12 cellular contexts compared by ENCODE assay signal in the genomic region with DNA sequence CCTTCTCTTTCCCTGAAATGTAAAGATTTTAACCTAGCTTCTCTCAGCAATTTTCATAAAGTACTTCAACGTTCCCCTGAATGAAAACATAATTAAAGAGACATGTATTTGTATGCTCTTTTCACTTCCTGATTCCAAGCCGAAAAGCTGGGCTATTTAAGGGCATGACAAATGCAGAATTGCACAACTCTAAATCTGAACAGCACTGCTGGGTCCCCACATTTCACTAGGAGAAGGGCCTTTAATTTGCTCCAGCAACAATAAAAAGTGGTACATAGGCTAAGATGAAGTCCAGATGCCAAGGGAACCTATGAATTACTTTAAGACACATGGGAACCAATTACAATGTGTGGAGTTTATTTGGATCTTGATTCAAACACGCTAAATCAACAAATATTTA. TPM values are rescaled to one million over a fixed set of nuclear protein-coding genes. Genes with fewer than 3 reads are reported as not detected.
DNase-seq lines count a peak whose midpoint lies in the region; ATAC-seq and TF ChIP-seq lines count a peak whose summit lies in the region.
"Had no signal": no experiment of that assay in that cellular context is flagged by ENCODE, and none has a peak within 500 bp of the region (broad histone marks: within the 10 kb centered on the region; RNA-seq: fewer than 3 reads in every experiment).

No MANE protein-coding gene starts in this region.

- WGBS in hepatocyte (ENCODE audit: low lambda C conversion rate, missing lambda C conversion rate), result 64% methylated on average over 3 of the region's 3 CpGs
- 76 to 77% methylated on average over 3 of the region's 3 CpGs for WGBS in thyroid gland, 2 donors

- CTCF ChIA-PET in WTC11 (lab: Charles Lee), result no interaction called here

- H3K9me3 Mint-ChIP-seq in HFFc6, result no peaks in the 10 kb centered on the region
- no peaks in the 10 kb centered on the region for H3K9me3 Mint-ChIP-seq in WTC11
- H3K9me3 Mint-ChIP-seq: CD8-positive, alpha-beta T cell had no signal

- H3K4me1 Mint-ChIP-seq in HFFc6 (ENCODE audit: low read depth) (peaks cover 56% of the 10 kb centered on the region), WTC11 (peaks cover 15% of the 10 kb centered on the region)

- H3K79me2 ChIP-seq in hepatocyte, result no peaks in the 10 kb centered on the region

- H3K4me3 Mint-ChIP-seq in HFFc6, result peak overlapping the region; percentile 72; the same call in 1 of the 2 replicates
- peak overlapping the region; percentile 73 for H3K4me3 Mint-ChIP-seq in WTC11

- H3K36me3 Mint-ChIP-seq in HFFc6 (ENCODE audit: low read depth), result peaks cover 4% of the 10 kb centered on the region; the same call in 1 of the 2 replicates
- no peaks in the 10 kb centered on the region for H3K36me3 Mint-ChIP-seq in WTC11
- H3K36me3 Mint-ChIP-seq: CD8-positive, alpha-beta T cell had no signal

- intact Hi-C loops in thyroid gland (cut with DNase I), result no loop called here

- no peaks in the 10 kb centered on the region for H3K9me2 ChIP-seq in hepatocyte (replicated peaks; ENCODE audit: insufficient read depth)

- POLR2A ChIA-PET in WTC11 (lab: Charles Lee), result no interaction called here

- no peak for TF ChIP-seq POLR2A in thyroid gland (IDR thresholded peaks at IDR 0.05)

- H3K4me3 ChIP-seq in AG10803 (ENCODE audit: low read length) (no peak overlapping the region), hepatocyte (no peak overlapping the region), thyroid gland (replicated peaks in 1 of 3) (no peak overlapping the region)
- H3K4me3 ChIP-seq: cardiac muscle cell had no signal

- H3K27me3 Mint-ChIP-seq in HFFc6 (ENCODE audit: insufficient read depth) (no peaks in the 10 kb centered on the region; the same call in 1 of the 2 replicates), WTC11 (ENCODE audit: low read depth) (peaks cover 29% of the 10 kb centered on the region)

- H3K27me3 ChIP-seq in hepatocyte (peaks cover 3% of the 10 kb centered on the region), thyroid gland (no peaks in the 10 kb centered on the region)

- H3K27ac ChIP-seq in hepatocyte (no peak overlapping the region), thyroid gland (no peak overlapping the region)
- H3K27ac ChIP-seq: cardiac muscle cell, neutrophil had no signal

- H3K4me1 ChIP-seq in hepatocyte (ENCODE audit: insufficient read depth) (no peaks in the 10 kb centered on the region), thyroid gland (no peaks in the 10 kb centered on the region)

- no peak overlapping the region for H3K4me2 ChIP-seq in hepatocyte

- no peaks in the 10 kb centered on the region for H4K20me1 ChIP-seq in hepatocyte (ENCODE audit: insufficient read depth, poor library complexity, severe bottlenecking)

- ATAC-seq in WTC11 (no peak), GM18909 (IDR thresholded peaks at IDR 0.05; ENCODE audit: poor library complexity, unreplicated experiment) (no peak), HG03175 (IDR thresholded peaks at IDR 0.05; ENCODE audit: unreplicated experiment) (no peak)
- ATAC-seq: CD8-positive, alpha-beta T cell had no signal

- H2AFZ ChIP-seq in hepatocyte, result no peak overlapping the region

- TF ChIP-seq CTCF in AG10803 (conservative IDR thresholded peaks at IDR 0.05; ENCODE audit: low read length) (no peak), HFFc6 (IDR thresholded peaks at IDR 0.05) (no peak), WTC11 (IDR thresholded peaks at IDR 0.05) (no peak), hepatocyte (IDR thresholded peaks at IDR 0.05; ENCODE audit: poor library complexity) (no peak), thyroid gland (IDR thresholded peaks at IDR 0.05) (no peak)

- no peaks in the 10 kb centered on the region for H3K36me3 ChIP-seq in hepatocyte (replicated peaks; ENCODE audit: insufficient read depth, low read depth)
- no peaks in the 10 kb centered on the region for H3K36me3 ChIP-seq in thyroid gland
- H3K36me3 ChIP-seq: cardiac muscle cell, neutrophil had no signal

- DNase-seq in AG10803 (ENCODE audit: low read depth) (peak; percentile 88), HFFc6 (peak; percentile 48), WTC11 (ENCODE audit: low spot score) (no peak), hepatocyte (ENCODE audit: low spot score) (peak; percentile 8), thyroid gland (no peak), DMS79 (lab: John Stamatoyannopoulos, UW) (no peak)
- DNase-seq: activated CD8-positive, alpha-beta memory T cell treated with anti-CD3 and anti-CD28 coated beads, Interleukin-2, amount 50 U/mL, for 48 hours; CD8-positive, alpha-beta T cell had no signal

- H3K9me3 ChIP-seq in hepatocyte (ENCODE audit: low read depth) (no peaks in the 10 kb centered on the region), thyroid gland (no peaks in the 10 kb centered on the region)
- H3K9me3 ChIP-seq: neutrophil had no signal

- peak overlapping the region; percentile 67 for H3K27ac Mint-ChIP-seq in HFFc6
- no peak overlapping the region for H3K27ac Mint-ChIP-seq in WTC11
- H3K27ac Mint-ChIP-seq: CD8-positive, alpha-beta T cell had no signal

TF ChIP-seq in WTC11, 78 proteins besides CTCF, POLR2A, EP300 and RAD21:
- TF ChIP-seq ETV6 (CRISPR knock-in tag; IDR thresholded peaks at IDR 0.05) (no peak), ZNF317 (CRISPR knock-in tag; IDR thresholded peaks at IDR 0.05; ENCODE audit: borderline replicate concordance, low read depth) (no peak), ESRRA (CRISPR knock-in tag; IDR thresholded peaks at IDR 0.05; ENCODE audit: borderline replicate concordance) (no peak), FOXJ3 (CRISPR knock-in tag; IDR thresholded peaks at IDR 0.05; ENCODE audit: borderline replicate concordance) (no peak), TP53 (CRISPR knock-in tag; IDR thresholded peaks at IDR 0.05) (no peak), NR2C2 (CRISPR knock-in tag; IDR thresholded peaks at IDR 0.05) (no peak)
- TF ChIP-seq, protein P1, sequence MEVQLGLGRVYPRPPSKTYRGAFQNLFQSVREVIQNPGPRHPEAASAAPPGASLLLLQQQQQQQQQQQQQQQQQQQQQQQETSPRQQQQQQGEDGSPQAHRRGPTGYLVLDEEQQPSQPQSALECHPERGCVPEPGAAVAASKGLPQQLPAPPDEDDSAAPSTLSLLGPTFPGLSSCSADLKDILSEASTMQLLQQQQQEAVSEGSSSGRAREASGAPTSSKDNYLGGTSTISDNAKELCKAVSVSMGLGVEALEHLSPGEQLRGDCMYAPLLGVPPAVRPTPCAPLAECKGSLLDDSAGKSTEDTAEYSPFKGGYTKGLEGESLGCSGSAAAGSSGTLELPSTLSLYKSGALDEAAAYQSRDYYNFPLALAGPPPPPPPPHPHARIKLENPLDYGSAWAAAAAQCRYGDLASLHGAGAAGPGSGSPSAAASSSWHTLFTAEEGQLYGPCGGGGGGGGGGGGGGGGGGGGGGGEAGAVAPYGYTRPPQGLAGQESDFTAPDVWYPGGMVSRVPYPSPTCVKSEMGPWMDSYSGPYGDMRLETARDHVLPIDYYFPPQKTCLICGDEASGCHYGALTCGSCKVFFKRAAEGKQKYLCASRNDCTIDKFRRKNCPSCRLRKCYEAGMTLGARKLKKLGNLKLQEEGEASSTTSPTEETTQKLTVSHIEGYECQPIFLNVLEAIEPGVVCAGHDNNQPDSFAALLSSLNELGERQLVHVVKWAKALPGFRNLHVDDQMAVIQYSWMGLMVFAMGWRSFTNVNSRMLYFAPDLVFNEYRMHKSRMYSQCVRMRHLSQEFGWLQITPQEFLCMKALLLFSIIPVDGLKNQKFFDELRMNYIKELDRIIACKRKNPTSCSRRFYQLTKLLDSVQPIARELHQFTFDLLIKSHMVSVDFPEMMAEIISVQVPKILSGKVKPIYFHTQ (CRISPR knock-in tag; IDR thresholded peaks at IDR 0.05), result no peak
- TF ChIP-seq, protein P2, sequence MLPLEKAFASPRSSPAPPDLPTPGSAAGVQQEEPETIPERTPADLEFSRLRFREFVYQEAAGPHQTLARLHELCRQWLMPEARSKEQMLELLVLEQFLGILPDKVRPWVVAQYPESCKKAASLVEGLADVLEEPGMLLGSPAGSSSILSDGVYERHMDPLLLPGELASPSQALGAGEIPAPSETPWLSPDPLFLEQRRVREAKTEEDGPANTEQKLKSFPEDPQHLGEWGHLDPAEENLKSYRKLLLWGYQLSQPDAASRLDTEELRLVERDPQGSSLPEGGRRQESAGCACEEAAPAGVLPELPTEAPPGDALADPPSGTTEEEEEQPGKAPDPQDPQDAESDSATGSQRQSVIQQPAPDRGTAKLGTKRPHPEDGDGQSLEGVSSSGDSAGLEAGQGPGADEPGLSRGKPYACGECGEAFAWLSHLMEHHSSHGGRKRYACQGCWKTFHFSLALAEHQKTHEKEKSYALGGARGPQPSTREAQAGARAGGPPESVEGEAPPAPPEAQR (CRISPR knock-in tag; IDR thresholded peaks at IDR 0.05), result no peak

RNA-seq across cellular contexts. Expression of gene IRAK1BP1, which starts 42.0 kb away (rescaled TPM):
- total RNA-seq in HFFc6 (2021; fragmentation: NEBNext Ultra II Directional; extraction: Animal tissue kit (Norgen Biotek cat#: 25700)), result 1 to 10 TPM; 1.8 to 2.6 (median 2.3) TPM
- total RNA-seq in WTC11 (2021), result 6.0 to 7.1 TPM (median 6.1 TPM) in 3 replicates
- total RNA-seq in hepatocyte, result 4.3 and 4.7 TPM in 2 replicates
- 1.9 and 2.7 TPM in 2 replicates for polyA plus RNA-seq in hepatocyte
- 10 to 100 TPM in 3 of 4 donors, 1 to 10 TPM in 1; 9.8 to 13.5 (median 13.1) TPM for total RNA-seq in thyroid gland

Comparison
In these comparisons a context has a peak if more than half of its experiments do, and no peak if none do; other contexts are left out.
1. DNase-seq: peak in AG10803 (single experiment), HFFc6 (single experiment) and hepatocyte (single experiment); none in WTC11 (single experiment), thyroid gland (0 of 2) and DMS79 (single experiment).